Comparison of ENCODE assay signal across 6 cellular contexts in the genomic region with DNA sequence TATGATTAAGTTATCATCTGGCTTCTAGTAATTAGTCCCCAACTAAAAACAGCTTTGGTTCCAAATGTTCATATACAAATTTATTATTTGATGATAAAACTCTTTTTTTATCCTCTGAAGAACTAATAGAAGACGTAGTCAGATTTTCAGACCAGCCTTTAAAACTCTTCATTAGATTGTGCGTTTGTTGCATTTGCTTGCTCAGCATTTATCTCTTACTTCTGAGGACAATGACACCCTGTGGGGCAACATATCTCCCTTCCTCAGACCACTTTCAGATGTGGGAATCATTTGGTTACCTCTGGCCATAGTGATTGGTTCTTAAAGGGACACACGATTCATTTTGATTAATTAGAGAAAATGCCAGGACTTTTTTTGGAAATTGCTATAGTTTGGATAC.
"Had no signal": no experiment of that assay in that cellular context is flagged by ENCODE, and none has a peak within 500 bp of the region (broad histone marks: within the 10 kb centered on the region; RNA-seq: fewer than 3 reads in every experiment).

No MANE protein-coding gene starts in this region.

- H3K27ac ChIP-seq: GM23248, HL-60 had no signal

- H3K9ac ChIP-seq: GM23248 had no signal

- H3K4me3 ChIP-seq: GM23248 had no signal

- DNase-seq: GOT3, H9, KG1 had no signal

- FAIRE-seq: H54 had no signal
